In the genomic region with DNA sequence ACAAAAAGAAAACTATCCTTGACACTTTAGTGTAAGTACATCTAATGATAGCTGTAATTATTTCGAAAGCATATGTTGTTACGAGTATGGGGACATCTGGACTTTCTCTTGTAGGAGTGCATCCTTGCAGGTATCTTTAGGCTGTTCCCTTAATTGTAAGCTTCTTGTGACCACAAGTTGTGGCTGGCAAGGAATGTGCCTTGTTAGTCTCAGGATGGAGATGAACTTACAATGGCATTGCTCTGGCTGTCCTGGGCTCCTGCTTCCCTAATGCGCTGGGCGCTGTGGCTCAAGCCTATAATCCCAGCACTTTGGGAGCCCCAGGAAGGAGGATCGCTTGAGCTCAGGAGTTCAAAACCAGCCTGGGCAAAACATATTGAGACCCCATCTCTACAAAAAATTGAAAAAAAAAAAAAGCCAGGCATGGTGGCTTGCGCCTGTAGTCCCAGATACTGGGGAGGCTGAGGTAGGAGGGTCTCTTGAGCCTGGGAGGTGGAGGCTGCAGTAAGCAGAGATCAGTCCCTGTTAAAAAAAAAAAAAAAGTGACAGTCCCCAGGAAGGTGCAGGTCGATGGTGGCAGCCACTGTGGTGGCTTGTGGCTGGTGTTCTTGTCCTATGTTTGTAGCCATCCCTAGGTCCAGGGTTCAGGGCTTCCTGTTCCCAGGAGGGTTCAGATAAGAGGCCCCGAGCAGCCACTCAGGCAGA, we compare ENCODE assay signal across 13 cellular contexts. TPM values are rescaled to one million over a fixed set of nuclear protein-coding genes. Genes with fewer than 3 reads are reported as not detected.
DNase-seq lines count a peak whose midpoint lies in the region; ATAC-seq and TF ChIP-seq lines count a peak whose summit lies in the region.
"Had no signal": no experiment of that assay in that cellular context is flagged by ENCODE, and none has a peak within 500 bp of the region (broad histone marks: within the 10 kb centered on the region; RNA-seq: fewer than 3 reads in every experiment).

No MANE protein-coding gene starts in this region.

- peak overlapping the region; percentile 72 for H3K4me3 ChIP-seq in OCI-LY1 (ENCODE audit: low read depth, low read length, poor library complexity, severe bottlenecking)
- no peak overlapping the region for H3K4me3 ChIP-seq in endodermal cell (ENCODE audit: low read length)
- H3K4me3 ChIP-seq in parathyroid adenoma (ENCODE audit: low read depth, low read length) = no peak overlapping the region
- H3K4me3 ChIP-seq: cardiac muscle cell, smooth muscle cell had no signal

- H3K27ac ChIP-seq in OCI-LY1 (ENCODE audit: low read depth, low read length, poor library complexity, severe bottlenecking) (no peak overlapping the region), endodermal cell (ENCODE audit: low read depth, low read length) (no peak overlapping the region), parathyroid adenoma (no peak overlapping the region)
- H3K27ac ChIP-seq: cardiac muscle cell, suprapubic skin had no signal

- H3K9me3 Mint-ChIP-seq in activated CD4-positive, alpha-beta T cell treated with anti-CD3 and anti-CD28 coated beads, Interleukin-2, amount 10 ng/mL, durations not matched to agents 7 days and 5 days = no peaks in the 10 kb centered on the region
- H3K9me3 Mint-ChIP-seq in endodermal cell = no peaks in the 10 kb centered on the region

- peaks cover 16% of the 10 kb centered on the region for H3K4me1 Mint-ChIP-seq in activated CD4-positive, alpha-beta T cell treated with anti-CD3 and anti-CD28 coated beads, Interleukin-2, amount 10 ng/mL, durations not matched to agents 7 days and 5 days
- H3K4me1 Mint-ChIP-seq in endodermal cell = peaks cover 5% of the 10 kb centered on the region

- no peaks in the 10 kb centered on the region for H3K9me2 ChIP-seq in OCI-LY1 (ENCODE audit: low read depth, low read length)

- H3K9ac ChIP-seq in OCI-LY1 (ENCODE audit: low read length) (no peak overlapping the region; the same call in 1 of the 2 replicates), endodermal cell (ENCODE audit: extremely low read depth, low read length, poor library complexity, severe bottlenecking) (no peak overlapping the region), parathyroid adenoma (no peak overlapping the region)

- H3K4me3 Mint-ChIP-seq in activated CD4-positive, alpha-beta T cell treated with anti-CD3 and anti-CD28 coated beads, Interleukin-2, amount 10 ng/mL, durations not matched to agents 7 days and 5 days = peak overlapping the region; percentile 49
- peak overlapping the region; percentile 52 for H3K4me3 Mint-ChIP-seq in endodermal cell

- peaks cover 21% of the 10 kb centered on the region for H3K4me1 ChIP-seq in OCI-LY1 (ENCODE audit: insufficient read depth, low read length, severe bottlenecking)
- H3K4me1 ChIP-seq in endodermal cell (ENCODE audit: control insufficient read depth, insufficient read depth, low read length) = no peaks in the 10 kb centered on the region
- peaks cover 16% of the 10 kb centered on the region for H3K4me1 ChIP-seq in parathyroid adenoma

- DNase-seq in activated CD4-positive, alpha-beta T cell treated with anti-CD3 and anti-CD28 coated beads, Interleukin-2, amount 10 ng/mL, durations not matched to agents 7 days and 5 days = no peak
- no peak for DNase-seq in activated CD4-positive, alpha-beta T cell treated with anti-CD3 and anti-CD28 coated beads for 4 hours
- DNase-seq in endodermal cell = no peak
- DNase-seq in activated CD4-positive, CD25-positive, alpha-beta regulatory T cell (lab: John Stamatoyannopoulos, UW) = no peak

- H3K79me2 ChIP-seq in OCI-LY1 (ENCODE audit: insufficient read depth, low read length) (no peaks in the 10 kb centered on the region), parathyroid adenoma (no peaks in the 10 kb centered on the region)

- ATAC-seq in GM21576 (IDR thresholded peaks at IDR 0.05; ENCODE audit: unreplicated experiment) (no peak), GM18867 (IDR thresholded peaks at IDR 0.05; ENCODE audit: unreplicated experiment) (no peak)

- POLR2A ChIA-PET in activated CD4-positive, alpha-beta T cell treated with anti-CD3 and anti-CD28 coated beads, Interleukin-2, amount 10 ng/mL, durations not matched to agents 7 days and 5 days (lab: Charles Lee) = no interaction called here

- H3K27me3 ChIP-seq in OCI-LY1 (ENCODE audit: insufficient read depth, low read length) = no peaks in the 10 kb centered on the region
- H3K27me3 ChIP-seq in endodermal cell (ENCODE audit: control insufficient read depth, insufficient read depth, low read length, poor library complexity, severe bottlenecking) = no peaks in the 10 kb centered on the region
- H3K27me3 ChIP-seq in parathyroid adenoma (ENCODE audit: control insufficient read depth, insufficient read depth, low read length) = no peaks in the 10 kb centered on the region
- H3K27me3 ChIP-seq: cardiac muscle cell, suprapubic skin had no signal

- H3K27ac Mint-ChIP-seq in activated CD4-positive, alpha-beta T cell treated with anti-CD3 and anti-CD28 coated beads, Interleukin-2, amount 10 ng/mL, durations not matched to agents 7 days and 5 days = no peak overlapping the region
- no peak overlapping the region for H3K27ac Mint-ChIP-seq in endodermal cell

- CTCF ChIA-PET in activated CD4-positive, alpha-beta T cell treated with anti-CD3 and anti-CD28 coated beads, Interleukin-2, amount 10 ng/mL, durations not matched to agents 7 days and 5 days (lab: Charles Lee) = interaction anchor here (0.8 kb wide), 1 partner anchor 30 kb away, joined by 3 read pairs; no protein-coding TSS in a partner anchor

- no peak for TF ChIP-seq CTCF in OCI-LY1 (IDR thresholded peaks at IDR 0.05; ENCODE audit: low read length)
- no peak for TF ChIP-seq CTCF in endodermal cell (conservative IDR thresholded peaks at IDR 0.05)
- no peak for TF ChIP-seq CTCF in parathyroid adenoma (IDR thresholded peaks at IDR 0.05)

- no peaks in the 10 kb centered on the region for H4K20me1 ChIP-seq in OCI-LY1 (ENCODE audit: insufficient read depth, low read length)

- H3K4me2 ChIP-seq in OCI-LY1 (ENCODE audit: low read length) (no peak overlapping the region; the same call in 1 of the 2 replicates), parathyroid adenoma (ENCODE audit: low read length) (no peak overlapping the region)

- no peaks in the 10 kb centered on the region for H3K9me3 ChIP-seq in OCI-LY1 (ENCODE audit: low read length)
- no peaks in the 10 kb centered on the region for H3K9me3 ChIP-seq in endodermal cell (ENCODE audit: control insufficient read depth, low read length)
- no peaks in the 10 kb centered on the region for H3K9me3 ChIP-seq in parathyroid adenoma (ENCODE audit: control insufficient read depth, low read length)
- H3K9me3 ChIP-seq: suprapubic skin had no signal

- H2AFZ ChIP-seq in OCI-LY1 (ENCODE audit: low read length) (no peak overlapping the region), parathyroid adenoma (peak overlapping the region; percentile 81)

- H3F3A ChIP-seq in OCI-LY1 (ENCODE audit: insufficient read depth, low read length) = no peaks in the 10 kb centered on the region; the same call in 1 of the 2 replicates

- H3K36me3 ChIP-seq in OCI-LY1 (ENCODE audit: insufficient read depth, low read length) = no peaks in the 10 kb centered on the region
- H3K36me3 ChIP-seq in endodermal cell (ENCODE audit: control insufficient read depth, insufficient read depth, low read length) = no peaks in the 10 kb centered on the region
- no peaks in the 10 kb centered on the region for H3K36me3 ChIP-seq in parathyroid adenoma (ENCODE audit: control insufficient read depth, insufficient read depth, low read length)
- H3K36me3 ChIP-seq: cardiac muscle cell, suprapubic skin had no signal

- H3K27me3 Mint-ChIP-seq in activated CD4-positive, alpha-beta T cell treated with anti-CD3 and anti-CD28 coated beads, Interleukin-2, amount 10 ng/mL, durations not matched to agents 7 days and 5 days = no peaks in the 10 kb centered on the region
- H3K27me3 Mint-ChIP-seq in endodermal cell (ENCODE audit: insufficient read depth) = no peaks in the 10 kb centered on the region

- H3K36me3 Mint-ChIP-seq in activated CD4-positive, alpha-beta T cell treated with anti-CD3 and anti-CD28 coated beads, Interleukin-2, amount 10 ng/mL, durations not matched to agents 7 days and 5 days (ENCODE audit: low read depth) = no peaks in the 10 kb centered on the region
- H3K36me3 Mint-ChIP-seq in endodermal cell (ENCODE audit: low read depth) = no peaks in the 10 kb centered on the region

- 91 to 97% methylated on average over 5 to 8 of the region's 8 CpGs for WGBS in endodermal cell (ENCODE audit: insufficient coverage in 1 of 2, insufficient read length in 1 of 2), 2 experiments

RNA-seq across cellular contexts. Expression of gene PPP1R13B, which starts 23.7 kb away (rescaled TPM):
- total RNA-seq in activated CD4-positive, alpha-beta T cell treated with anti-CD3 and anti-CD28 coated beads, Interleukin-2, amount 10 ng/mL, durations not matched to agents 7 days and 5 days = 10 to 100 TPM; 11.6 to 12.0 TPM
- 10 to 100 TPM; 15.6 to 17.5 TPM for total RNA-seq in endodermal cell
- 3.3 TPM for polyA plus RNA-seq in endodermal cell (2013, experiment 1 of 2)
- polyA plus RNA-seq in endodermal cell (2013, experiment 2 of 2) = 4.4 TPM

RNA-seq across cellular contexts. Expression of gene TDRD9, which starts 57.2 kb away (rescaled TPM):
- under 1 TPM; 0.60 to 0.62 TPM for total RNA-seq in activated CD4-positive, alpha-beta T cell treated with anti-CD3 and anti-CD28 coated beads, Interleukin-2, amount 10 ng/mL, durations not matched to agents 7 days and 5 days
- not detected for total RNA-seq in endodermal cell
- polyA plus RNA-seq in endodermal cell (2013, experiment 1 of 2) = not detected
- not detected for polyA plus RNA-seq in endodermal cell (2013, experiment 2 of 2)
- total RNA-seq: A673, Calu3, cardiac muscle cell had no signal
- polyA plus RNA-seq: smooth muscle cell had no signal
